ENCODE assay signal across 8 cellular contexts in the genomic region with DNA sequence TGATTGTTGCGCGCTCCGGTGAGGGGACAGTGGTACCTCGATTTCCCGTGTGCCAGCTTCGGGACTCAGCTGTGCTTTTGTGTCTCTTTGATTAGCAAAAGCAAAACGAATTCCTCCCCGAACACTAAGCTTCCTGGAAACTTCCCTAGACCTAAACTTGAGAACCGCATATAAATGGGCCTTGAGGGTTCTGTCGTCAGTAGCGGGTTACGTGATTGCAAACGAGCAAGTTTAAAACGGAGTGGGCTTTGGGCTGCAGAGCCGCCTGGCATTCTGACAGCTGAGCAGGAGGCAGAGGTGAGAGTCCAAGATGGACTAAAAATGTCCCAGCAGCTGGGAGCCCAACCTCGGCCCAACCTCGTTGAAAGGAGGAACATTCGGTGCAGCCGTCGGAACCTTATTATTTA. TPM values are rescaled to one million over a fixed set of nuclear protein-coding genes. Genes with fewer than 3 reads are reported as not detected.
A peak's percentile ranks its signal among the peaks of the same experiment; 100 is the strongest.
DNase-seq lines count a peak whose midpoint lies in the region; ATAC-seq, FAIRE-seq and TF ChIP-seq lines count a peak whose summit lies in the region.

No MANE protein-coding gene starts in this region.

- H3K36me3 ChIP-seq in HUES64 (ENCODE audit: insufficient read depth, low read length) (no peaks in the 10 kb centered on the region), osteoblast (ENCODE audit: insufficient read depth, low read length) (no peaks in the 10 kb centered on the region)

- H3K9me3 ChIP-seq in HUES64 (ENCODE audit: insufficient read depth, low read depth, low read length) (no peaks in the 10 kb centered on the region), osteoblast (ENCODE audit: low read depth, low read length) (no peaks in the 10 kb centered on the region)

- H3K4me2 ChIP-seq in osteoblast (ENCODE audit: insufficient read depth, low read length), result peak overlapping the region; percentile 97

- peaks cover 37% of the 10 kb centered on the region for H3K79me2 ChIP-seq in osteoblast (ENCODE audit: insufficient read depth, low read length)

- ATAC-seq in GM18519 (IDR thresholded peaks at IDR 0.05; ENCODE audit: low FRiP score, unreplicated experiment), result peak; percentile 1

- CTCF ChIA-PET in activated naive CD4-positive, alpha-beta T cell treated with anti-CD3 and anti-CD28 coated beads, Interleukin-2, amount 10 ng/mL, durations not matched to agents 7 days and 5 days (lab: Charles Lee), result interaction anchor here (1.5 kb wide), 1 partner anchor 22 kb away, joined by 7 read pairs; no protein-coding TSS in a partner anchor

- peak; percentile 31 for DNase-seq in activated naive CD4-positive, alpha-beta T cell treated with anti-CD3 and anti-CD28 coated beads, Interleukin-2, amount 10 ng/mL, durations not matched to agents 7 days and 5 days
- DNase-seq in glutamatergic neuron, result no peak
- DNase-seq in osteoblast (ENCODE audit: insufficient read length, low spot score, missing footprints), result peak; percentile 10
- no peak for DNase-seq in RCC 7860 (ENCODE audit: low spot score)
- no peak for DNase-seq in NCI-H1930 (lab: John Stamatoyannopoulos, UW)
- no peak for DNase-seq in DMS114 treated with DMSO at 0.1 percent for 48 hours (lab: John Stamatoyannopoulos, UW; ENCODE audit: unreplicated experiment)

- H3K27me3 ChIP-seq in HUES64 (ENCODE audit: insufficient read depth, low read length) (no peaks in the 10 kb centered on the region), osteoblast (ENCODE audit: insufficient read depth, low read length) (no peaks in the 10 kb centered on the region)

- peak overlapping the region; percentile 92 for H3K27ac Mint-ChIP-seq in activated naive CD4-positive, alpha-beta T cell treated with anti-CD3 and anti-CD28 coated beads, Interleukin-2, amount 10 ng/mL, durations not matched to agents 7 days and 5 days
- peak overlapping the region; percentile 93 for H3K27ac Mint-ChIP-seq in glutamatergic neuron (ENCODE audit: unreplicated experiment)

- H3K36me3 Mint-ChIP-seq in activated naive CD4-positive, alpha-beta T cell treated with anti-CD3 and anti-CD28 coated beads, Interleukin-2, amount 10 ng/mL, durations not matched to agents 7 days and 5 days, result peaks cover 16% of the 10 kb centered on the region
- H3K36me3 Mint-ChIP-seq in glutamatergic neuron (ENCODE audit: unreplicated experiment), result no peaks in the 10 kb centered on the region

- 3% methylated on average over 20 of the region's 20 CpGs for WGBS in HUES64

- peaks cover 9% of the 10 kb centered on the region for H3K27me3 Mint-ChIP-seq in activated naive CD4-positive, alpha-beta T cell treated with anti-CD3 and anti-CD28 coated beads, Interleukin-2, amount 10 ng/mL, durations not matched to agents 7 days and 5 days
- H3K27me3 Mint-ChIP-seq in glutamatergic neuron (ENCODE audit: unreplicated experiment), result peaks cover 3% of the 10 kb centered on the region

- H3K9me3 Mint-ChIP-seq in activated naive CD4-positive, alpha-beta T cell treated with anti-CD3 and anti-CD28 coated beads, Interleukin-2, amount 10 ng/mL, durations not matched to agents 7 days and 5 days, result no peaks in the 10 kb centered on the region
- peaks cover 6% of the 10 kb centered on the region for H3K9me3 Mint-ChIP-seq in glutamatergic neuron (ENCODE audit: unreplicated experiment)

- H3K4me1 ChIP-seq in HUES64 (ENCODE audit: insufficient read depth, low read length) (peaks cover 35% of the 10 kb centered on the region), osteoblast (ENCODE audit: insufficient read depth, low read length) (peaks cover 18% of the 10 kb centered on the region)

- peaks cover 49% of the 10 kb centered on the region for H3K4me1 Mint-ChIP-seq in activated naive CD4-positive, alpha-beta T cell treated with anti-CD3 and anti-CD28 coated beads, Interleukin-2, amount 10 ng/mL, durations not matched to agents 7 days and 5 days
- peaks cover 6% of the 10 kb centered on the region for H3K4me1 Mint-ChIP-seq in glutamatergic neuron (ENCODE audit: low read depth, unreplicated experiment)

- H4K20me1 ChIP-seq in osteoblast (ENCODE audit: insufficient read depth, low read length), result peaks cover 14% of the 10 kb centered on the region

- H2AFZ ChIP-seq in osteoblast (ENCODE audit: low read length), result peak overlapping the region; percentile 94

- FAIRE-seq in RCC 7860 (lab: Jason Lieb, UNC), result no peak

- H3K9ac ChIP-seq in HUES64 (ENCODE audit: low read depth, low read length), result peak overlapping the region; percentile 88

- H3K27ac ChIP-seq in HUES64 (ENCODE audit: low read depth, low read length), result peak overlapping the region; percentile 84; the same call in 1 of the 2 replicates
- peak overlapping the region; percentile 73 for H3K27ac ChIP-seq in osteoblast (ENCODE audit: low read depth, low read length)

- H3K4me3 Mint-ChIP-seq in activated naive CD4-positive, alpha-beta T cell treated with anti-CD3 and anti-CD28 coated beads, Interleukin-2, amount 10 ng/mL, durations not matched to agents 7 days and 5 days, result peak overlapping the region; percentile 92
- H3K4me3 Mint-ChIP-seq in glutamatergic neuron (ENCODE audit: unreplicated experiment), result peak overlapping the region; percentile 94

- H3K4me3 ChIP-seq in HUES64 (ENCODE audit: low read length) (peak overlapping the region; percentile 93), osteoblast (ENCODE audit: insufficient read depth, low read length) (peak overlapping the region; percentile 86)

- TF ChIP-seq CTCF in glutamatergic neuron (IDR thresholded peaks at IDR 0.05; ENCODE audit: partially characterized antibody, unreplicated experiment) (no peak), osteoblast (IDR thresholded peaks at IDR 0.05; ENCODE audit: extremely low read depth, low read depth, low read length) (no peak)

RNA-seq across cellular contexts. Expression of a gene that starts 1.2 kb away (rescaled TPM):
- polyA plus RNA-seq in HUES64 (2013, experiment 1 of 2), result 7.1 TPM
- 8.9 TPM for polyA plus RNA-seq in HUES64 (2013, experiment 2 of 2)
- total RNA-seq in glutamatergic neuron (ENCODE audit: unreplicated experiment), result 28.9 TPM
- 18.0 and 19.5 TPM in 2 replicates for total RNA-seq in osteoblast

Comparison
In these comparisons a context has a peak if more than half of its experiments do, and no peak if none do; other contexts are left out.
1. DNase-seq: peak in activated naive CD4-positive, alpha-beta T cell treated with anti-CD3 and anti-CD28 coated beads, Interleukin-2, amount 10 ng/mL, durations not matched to agents 7 days and 5 days (single experiment) and osteoblast (single experiment); none in glutamatergic neuron (single experiment), RCC 7860 (single experiment), NCI-H1930 (0 of 2) and DMS114 treated with DMSO at 0.1 percent for 48 hours (single experiment).